Comparison of ENCODE assay signal across 8 cellular contexts in genomic region chr15:101014921-101015841, GRCh38.
DNase-seq lines count a peak whose midpoint lies in the region; ATAC-seq and TF ChIP-seq lines count a peak whose summit lies in the region.

No MANE protein-coding gene starts in this region.

- peak; percentile 79 for TF ChIP-seq CTCF in coronary artery (IDR thresholded peaks at IDR 0.05)
- peak in 1 of 3 donors; percentile 42 for TF ChIP-seq CTCF in lower leg skin (IDR thresholded peaks at IDR 0.05)

- H3K27ac ChIP-seq in coronary artery: no peak overlapping the region

- TF ChIP-seq POLR2A in lower leg skin (IDR thresholded peaks at IDR 0.05): no peak

- no peak overlapping the region for H3K4me3 ChIP-seq in coronary artery
- H3K4me3 ChIP-seq in lower leg skin (ENCODE audit: low read depth, poor library complexity, severe bottlenecking): no peak overlapping the region

- peak; percentile 46 for ATAC-seq in GM18909 (IDR thresholded peaks at IDR 0.05; ENCODE audit: poor library complexity, unreplicated experiment)
- no peak for ATAC-seq in GM21786 (IDR thresholded peaks at IDR 0.05; ENCODE audit: unreplicated experiment)

- DNase-seq in AG08396 (ENCODE audit: low spot score) (peak; percentile 85), NCI-H2081 (lab: John Stamatoyannopoulos, UW) (peak; percentile 66 to 71), coronary artery (ENCODE audit: low spot score) (peak; percentile 71), lower leg skin (ENCODE audit: low spot score in 2 of 2) (peak; percentile 31 to 91)
- peak; percentile 65 for DNase-seq in activated CD4-positive, alpha-beta T cell treated with anti-CD3 and anti-CD28 coated beads, Interleukin-2, amount 50 U/mL, for 1 hour
- DNase-seq in stimulated activated CD4-positive, alpha-beta T cell treated with anti-CD3 and anti-CD28 coated beads, TNF-alpha, amount 100 ng/mL, for 48 hours (ENCODE audit: low read depth in 3 of 3): peak; percentile 41 to 71 (median 66)

- intact Hi-C loops in lower leg skin (cut with DNase I; ENCODE audit: low total_unique reads): loop anchor here (5.0 kb wide), 2 partner anchors 237 to 388 kb away; partner anchors contain the start of gene CHSY1

- WGBS in lower leg skin, 2 donors: 58 to 65% methylated on average over 27 of the region's 27 CpGs
